Comparison of ENCODE assay signal across 8 cellular contexts in the genomic region with DNA sequence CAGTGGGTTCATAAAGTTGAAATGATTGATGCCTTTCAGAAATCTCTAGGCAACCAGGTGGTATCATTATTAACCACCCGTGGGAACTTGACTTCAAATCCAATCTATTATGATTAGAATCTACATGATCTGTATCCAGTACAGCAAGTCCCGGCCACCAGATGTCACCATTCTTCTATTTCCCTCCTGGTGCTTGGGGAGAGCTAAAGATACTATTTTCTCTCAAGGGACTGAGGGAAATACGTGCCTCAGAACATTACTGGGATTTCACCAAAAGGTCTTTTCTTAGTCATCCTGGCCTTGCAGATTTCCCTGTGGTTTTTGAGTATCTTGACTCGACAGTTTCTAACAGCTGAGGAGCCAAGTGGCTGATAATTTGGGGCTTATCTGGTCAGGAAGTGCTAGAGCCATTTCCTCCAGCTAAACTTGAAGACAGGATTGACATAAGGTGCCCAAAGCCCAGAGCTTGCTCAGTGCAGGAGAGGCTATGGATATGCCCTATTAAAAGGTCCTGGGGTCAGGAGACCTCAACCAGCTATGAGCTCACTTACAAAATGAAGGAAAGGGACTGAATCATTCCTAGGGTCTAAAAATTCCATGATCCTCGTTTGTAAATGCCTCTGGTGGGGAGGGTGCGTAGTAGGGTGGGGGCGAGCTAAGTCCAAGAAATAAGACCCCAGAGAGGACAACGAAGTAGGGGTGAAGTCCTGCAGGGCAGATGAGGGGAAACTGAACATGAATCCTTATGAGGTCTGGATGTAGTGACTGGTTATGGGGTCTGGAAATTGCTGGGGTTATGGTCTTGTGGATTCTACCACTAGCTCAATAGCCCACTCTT.
A peak's percentile ranks its signal among the peaks of the same experiment; 100 is the strongest.
DNase-seq lines count a peak whose midpoint lies in the region; ATAC-seq and TF ChIP-seq lines count a peak whose summit lies in the region.

No MANE protein-coding gene starts in this region.

- ATAC-seq in GM19043 (IDR thresholded peaks at IDR 0.05; ENCODE audit: low read depth, unreplicated experiment), result peak; percentile 44
- peak; percentile 60 for ATAC-seq in HG03378 (IDR thresholded peaks at IDR 0.05; ENCODE audit: unreplicated experiment)

- peaks cover 5% of the 10 kb centered on the region; the same call in 1 of the 2 replicates for H3K4me1 ChIP-seq in BE2C
- H3K4me1 ChIP-seq in liver (ENCODE audit: control insufficient read depth in 4 of 4, insufficient read depth in 4 of 4, low read length in 3 of 4), result peaks cover 5 to 19% (median 15%) of the 10 kb centered on the region in 4 donors

- TF ChIP-seq CTCF in BE2C (IDR thresholded peaks at IDR 0.05; ENCODE audit: low read depth, low read length) (peak; percentile 72), choroid plexus epithelial cell (conservative IDR thresholded peaks at IDR 0.05; ENCODE audit: low read depth, low read length) (peak; percentile 87), liver (IDR thresholded peaks at IDR 0.05; ENCODE audit: low read depth, low read length, missing input control) (peak; percentile 91)

- H3K9ac ChIP-seq in liver (ENCODE audit: low read depth in 1 of 2, low read length in 2 of 2), result no peak overlapping the region

- H3K9me3 ChIP-seq in BE2C, result no peaks in the 10 kb centered on the region
- no peaks in the 10 kb centered on the region for H3K9me3 ChIP-seq in liver (ENCODE audit: control insufficient read depth in 4 of 4, low read length in 3 of 4)

- DNase-seq in BE2C (peak; percentile 70), NCI-H510A treated with DMSO at 0.1 percent for 48 hours (lab: John Stamatoyannopoulos, UW) (peak; percentile 89), choroid plexus epithelial cell (ENCODE audit: low read depth) (peak; percentile 98)
- DNase-seq in activated CD4-positive, alpha-beta T cell treated with anti-CD3 and anti-CD28 coated beads for 24 hours (ENCODE audit: low read depth in 2 of 2), result peak; percentile 70 to 73
- DNase-seq in stimulated activated CD4-positive, alpha-beta T cell treated with anti-CD3 and anti-CD28 coated beads, Interleukin-4, amount 100 ng/mL, for 48 hours (ENCODE audit: low read depth in 2 of 2), result peak; percentile 67 to 82

- WGBS in liver, result 32% methylated on average over 8 of the region's 8 CpGs

- peak; percentile 97 to 99 for TF ChIP-seq RAD21 in liver (IDR thresholded peaks at IDR 0.05)

- H3K36me3 ChIP-seq in BE2C (no peaks in the 10 kb centered on the region), liver (ENCODE audit: control insufficient read depth in 4 of 4, insufficient read depth in 3 of 4, low read depth in 1 of 4, low read length in 3 of 4) (no peaks in the 10 kb centered on the region)

- no peaks in the 10 kb centered on the region for H3K27me3 ChIP-seq in BE2C
- H3K27me3 ChIP-seq in liver (ENCODE audit: control insufficient read depth in 4 of 4, insufficient read depth in 4 of 4, low read length in 3 of 4), result no peaks in the 10 kb centered on the region

- H3K4me3 ChIP-seq in BE2C (ENCODE audit: low read depth, low read length) (peak overlapping the region; percentile 70), choroid plexus epithelial cell (ENCODE audit: low read depth, low read length) (no peak overlapping the region), liver (ENCODE audit: low read depth in 1 of 3, low read length in 3 of 3) (no peak overlapping the region)

- peak overlapping the region; percentile 48 to 64 for H3K27ac ChIP-seq in liver (ENCODE audit: low read depth in 1 of 2, low read length in 2 of 2)

TF ChIP-seq in liver, 16 proteins besides CTCF, POLR2A, EP300 and RAD21:
- no peak for TF ChIP-seq HNF4G (IDR thresholded peaks at IDR 0.05)
- no peak for TF ChIP-seq SP1 (IDR thresholded peaks at IDR 0.05)
- TF ChIP-seq FOXA2 (IDR thresholded peaks at IDR 0.05), result peak; percentile 14
- TF ChIP-seq, protein P1, sequence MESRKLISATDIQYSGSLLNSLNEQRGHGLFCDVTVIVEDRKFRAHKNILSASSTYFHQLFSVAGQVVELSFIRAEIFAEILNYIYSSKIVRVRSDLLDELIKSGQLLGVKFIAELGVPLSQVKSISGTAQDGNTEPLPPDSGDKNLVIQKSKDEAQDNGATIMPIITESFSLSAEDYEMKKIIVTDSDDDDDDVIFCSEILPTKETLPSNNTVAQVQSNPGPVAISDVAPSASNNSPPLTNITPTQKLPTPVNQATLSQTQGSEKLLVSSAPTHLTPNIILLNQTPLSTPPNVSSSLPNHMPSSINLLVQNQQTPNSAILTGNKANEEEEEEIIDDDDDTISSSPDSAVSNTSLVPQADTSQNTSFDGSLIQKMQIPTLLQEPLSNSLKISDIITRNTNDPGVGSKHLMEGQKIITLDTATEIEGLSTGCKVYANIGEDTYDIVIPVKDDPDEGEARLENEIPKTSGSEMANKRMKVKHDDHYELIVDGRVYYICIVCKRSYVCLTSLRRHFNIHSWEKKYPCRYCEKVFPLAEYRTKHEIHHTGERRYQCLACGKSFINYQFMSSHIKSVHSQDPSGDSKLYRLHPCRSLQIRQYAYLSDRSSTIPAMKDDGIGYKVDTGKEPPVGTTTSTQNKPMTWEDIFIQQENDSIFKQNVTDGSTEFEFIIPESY (IDR thresholded peaks at IDR 0.05), result no peak
- TF ChIP-seq JUND (IDR thresholded peaks at IDR 0.05), result peak in 1 of 2 donors; percentile 34
- TF ChIP-seq FOXA1 (IDR thresholded peaks at IDR 0.05), result no peak
- TF ChIP-seq NR2F2 (IDR thresholded peaks at IDR 0.05), result no peak
- TF ChIP-seq, protein P2, sequence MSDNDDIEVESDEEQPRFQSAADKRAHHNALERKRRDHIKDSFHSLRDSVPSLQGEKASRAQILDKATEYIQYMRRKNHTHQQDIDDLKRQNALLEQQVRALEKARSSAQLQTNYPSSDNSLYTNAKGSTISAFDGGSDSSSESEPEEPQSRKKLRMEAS (IDR thresholded peaks at IDR 0.05), result peak; percentile 28
- TF ChIP-seq ATF3 (IDR thresholded peaks at IDR 0.05), result no peak
